8 cellular contexts compared by ENCODE assay signal in the genomic region with DNA sequence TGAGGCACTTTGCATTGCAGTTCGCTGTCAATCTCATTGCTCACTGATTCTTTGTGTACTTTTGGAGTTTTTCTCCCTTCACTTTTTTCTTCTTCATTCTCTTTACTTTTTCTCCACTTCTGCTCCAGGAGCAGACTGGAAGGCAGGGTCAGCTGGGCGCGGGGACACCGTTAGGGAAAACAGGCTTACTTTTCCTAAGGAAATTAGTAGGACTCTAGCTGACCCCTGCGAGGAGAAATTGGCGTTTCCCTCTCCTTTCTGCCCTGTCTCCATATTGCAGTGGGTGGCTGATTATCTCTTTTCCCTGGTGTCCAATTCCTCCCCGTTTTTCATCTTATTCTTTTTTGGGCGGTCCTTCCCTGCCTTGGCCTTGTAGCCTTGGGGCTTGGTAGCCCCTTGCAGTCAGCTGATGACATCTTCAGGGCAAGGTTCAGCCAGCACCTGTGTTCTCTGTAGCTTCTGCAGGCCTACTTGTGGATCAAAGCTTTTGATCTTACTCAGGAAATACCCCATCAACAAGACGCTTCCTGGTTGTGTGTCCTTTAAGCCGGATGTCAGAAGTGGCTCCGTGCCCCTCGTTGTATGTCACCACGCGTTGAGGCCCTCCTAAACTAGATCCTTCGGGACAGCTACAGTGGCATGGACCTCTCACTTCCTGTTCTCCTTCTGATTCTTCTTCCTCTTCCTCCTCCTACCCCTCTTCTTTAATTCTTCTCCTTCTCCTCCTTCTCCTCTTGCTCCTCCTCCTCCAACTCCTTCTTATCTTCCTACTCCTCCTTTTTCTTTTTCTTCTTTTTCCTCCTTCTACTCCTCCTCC. TPM values are rescaled to one million over a fixed set of nuclear protein-coding genes. Genes with fewer than 3 reads are reported as not detected.
DNase-seq lines count a peak whose midpoint lies in the region; ATAC-seq and TF ChIP-seq lines count a peak whose summit lies in the region.

No MANE protein-coding gene starts in this region.

- no peaks in the 10 kb centered on the region for H3K27me3 Mint-ChIP-seq in central memory CD8-positive, alpha-beta T cell

- intact Hi-C loops in sciatic nerve (cut with DNase I) = no loop called here

- H3K4me3 ChIP-seq in GM12864 (ENCODE audit: low read depth, low read length) = peak overlapping the region; percentile 3; the same call in 1 of the 2 replicates

- H3K36me3 Mint-ChIP-seq in central memory CD8-positive, alpha-beta T cell (ENCODE audit: insufficient read depth) = peaks cover 11% of the 10 kb centered on the region

- no peaks in the 10 kb centered on the region for H3K9me3 Mint-ChIP-seq in central memory CD8-positive, alpha-beta T cell

- peak overlapping the region; percentile 48 for H3K4me3 Mint-ChIP-seq in central memory CD8-positive, alpha-beta T cell

- H3K4me1 Mint-ChIP-seq in central memory CD8-positive, alpha-beta T cell = peaks cover 41% of the 10 kb centered on the region

- peak; percentile 19 for ATAC-seq in HG03159 (IDR thresholded peaks at IDR 0.05; ENCODE audit: unreplicated experiment)
- ATAC-seq in central memory CD8-positive, alpha-beta T cell (replicated peaks; ENCODE audit: extremely low read depth, poor library complexity, severe bottlenecking) = peak; percentile 19
- ATAC-seq in sciatic nerve = no peak

- H3K27ac Mint-ChIP-seq in central memory CD8-positive, alpha-beta T cell (ENCODE audit: low read depth) = peak overlapping the region; percentile 83

- no peak for TF ChIP-seq POLR2A in erythroblast (IDR thresholded peaks at IDR 0.05; ENCODE audit: low read length)

- TF ChIP-seq CTCF in GM12864 (IDR thresholded peaks at IDR 0.05; ENCODE audit: low read depth, low read length, missing control alignments) = no peak

- DNase-seq in GM12864 (ENCODE audit: low read depth) (no peak), sciatic nerve (ENCODE audit: low spot score) (peak; percentile 56), erythroblast (lab: John Stamatoyannopoulos, UW) (no peak), DMS79 treated with DMSO at 0.1 percent for 48 hours (lab: John Stamatoyannopoulos, UW) (no peak), mucosa of gallbladder (ENCODE audit: low spot score) (no peak), NCI-H526 treated with DMSO at 0.1 percent for 48 hours (lab: John Stamatoyannopoulos, UW) (no peak)
- DNase-seq in central memory CD8-positive, alpha-beta T cell (ENCODE audit: low spot score in 2 of 2) = no peak

RNA-seq across cellular contexts. Expression of a gene that starts 36.1 kb away (rescaled TPM):
- 37.6 TPM for total RNA-seq in sciatic nerve
- total RNA-seq in mucosa of gallbladder = 61.4 TPM
